In the genomic region with DNA sequence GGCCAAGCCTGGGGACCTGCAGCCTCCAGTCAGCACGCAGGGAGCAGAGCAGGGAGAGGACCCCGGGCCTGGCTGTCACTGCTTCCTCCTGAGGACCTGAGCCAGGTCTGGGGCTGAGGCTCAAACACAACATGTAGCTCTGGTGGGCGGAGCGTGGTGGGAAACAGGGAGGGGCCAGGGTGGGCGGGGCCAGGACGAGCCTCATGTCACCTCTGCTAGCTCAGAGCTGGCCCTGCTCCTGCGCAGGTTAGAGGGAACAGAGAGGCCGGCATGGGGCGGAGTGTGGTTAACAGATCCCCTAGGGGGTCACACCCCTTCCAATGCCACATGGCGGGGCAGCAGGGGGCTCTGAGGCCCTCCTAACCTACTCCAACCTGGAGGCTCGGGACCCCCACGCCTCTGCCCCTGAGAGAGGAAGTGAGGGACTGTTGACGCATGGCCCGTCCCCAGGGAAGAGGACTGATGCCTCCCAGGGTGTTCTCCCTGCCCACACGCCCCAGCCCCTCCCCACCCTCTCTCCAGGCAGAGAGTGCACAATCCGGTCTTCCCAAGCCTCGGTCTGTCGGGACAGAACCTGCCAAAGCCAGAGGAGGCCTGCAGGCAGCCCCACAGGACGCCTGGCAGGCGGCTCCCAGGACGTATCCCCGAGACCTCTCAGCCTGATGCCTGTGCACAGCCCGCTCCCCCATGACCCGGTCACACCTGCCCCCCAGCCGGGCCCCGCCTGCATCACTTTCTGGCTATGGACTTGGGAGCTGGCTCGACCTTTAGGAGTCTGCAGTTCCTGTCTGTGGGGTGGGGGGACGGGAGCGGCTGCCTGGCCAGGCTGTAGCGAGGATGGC, we compare ENCODE assay signal across 8 cellular contexts. TPM values are rescaled to one million over a fixed set of nuclear protein-coding genes. Genes with fewer than 3 reads are reported as not detected.
DNase-seq lines count a peak whose midpoint lies in the region; ATAC-seq and TF ChIP-seq lines count a peak whose summit lies in the region.

No MANE protein-coding gene starts in this region.

- H3K36me3 ChIP-seq in NT2/D1 (ENCODE audit: insufficient read depth, insufficient read length, low read length) (peaks cover 21% of the 10 kb centered on the region), prostate gland (no peaks in the 10 kb centered on the region)

- H3K9me3 ChIP-seq in NT2/D1 (ENCODE audit: insufficient read depth, low read length) (no peaks in the 10 kb centered on the region), prostate gland (no peaks in the 10 kb centered on the region)

- H3K9me3 Mint-ChIP-seq in activated T-cell treated with anti-CD3 and anti-CD28 coated beads, Interleukin-2, amount 50 U/mL, for 24 hours = no peaks in the 10 kb centered on the region

- H3K27ac ChIP-seq in prostate gland = peak overlapping the region; percentile 93 to 94

- H3K4me1 ChIP-seq in NT2/D1 (ENCODE audit: insufficient read depth, insufficient read length) (peaks cover 63% of the 10 kb centered on the region), prostate gland (replicated peaks) (peaks cover 55% of the 10 kb centered on the region)

- no peak for TF ChIP-seq CTCF in prostate gland (IDR thresholded peaks at IDR 0.05)

- no peak overlapping the region for H3K4me3 Mint-ChIP-seq in activated T-cell treated with anti-CD3 and anti-CD28 coated beads, Interleukin-2, amount 50 U/mL, for 24 hours

- WGBS in prostate gland = 30% methylated on average over 29 of the region's 30 CpGs

- no peaks in the 10 kb centered on the region for H3K27me3 Mint-ChIP-seq in activated T-cell treated with anti-CD3 and anti-CD28 coated beads, Interleukin-2, amount 50 U/mL, for 24 hours

- intact Hi-C loops in prostate gland (cut with DNase I) = no loop called here

- peaks cover 14% of the 10 kb centered on the region for H3K36me3 Mint-ChIP-seq in activated T-cell treated with anti-CD3 and anti-CD28 coated beads, Interleukin-2, amount 50 U/mL, for 24 hours (ENCODE audit: low read depth)

- H3K4me3 ChIP-seq in NT2/D1 (ENCODE audit: insufficient read length, low read depth) (peak overlapping the region; percentile 36), prostate gland (peak overlapping the region in 1 of 2 donors; percentile 21)

- peak; percentile 31 for TF ChIP-seq POLR2A in prostate gland (IDR thresholded peaks at IDR 0.05)

- H3K27ac Mint-ChIP-seq in activated T-cell treated with anti-CD3 and anti-CD28 coated beads, Interleukin-2, amount 50 U/mL, for 24 hours = no peak overlapping the region

- H3K27me3 ChIP-seq in NT2/D1 (ENCODE audit: insufficient read depth, insufficient read length) = peaks cover 76% of the 10 kb centered on the region
- H3K27me3 ChIP-seq in prostate gland (replicated peaks; ENCODE audit: insufficient read depth) = no peaks in the 10 kb centered on the region

- no peak for ATAC-seq in HG03442 (IDR thresholded peaks at IDR 0.05; ENCODE audit: unreplicated experiment)

- peak; percentile 50 for DNase-seq in activated T-cell treated with anti-CD3 and anti-CD28 coated beads, Interleukin-2, amount 50 U/mL, for 24 hours
- no peak for DNase-seq in activated T-cell treated with anti-CD3 and anti-CD28 coated beads for 4 hours
- DNase-seq in NT2/D1 (ENCODE audit: low read depth, low spot score) = peak; percentile 77
- DNase-seq in ecto neural progenitor cell (ENCODE audit: low spot score) = peak; percentile 85
- DNase-seq in prostate gland (ENCODE audit: low spot score) = peak; percentile 82
- DNase-seq in Ammon's horn (ENCODE audit: low spot score) = no peak
- DNase-seq in cerebellum (ENCODE audit: low spot score) = no peak

- H3K9ac ChIP-seq in NT2/D1 (ENCODE audit: insufficient read length, low read depth) = peak overlapping the region; percentile 74

- H3K4me1 Mint-ChIP-seq in activated T-cell treated with anti-CD3 and anti-CD28 coated beads, Interleukin-2, amount 50 U/mL, for 24 hours (ENCODE audit: low read depth) = peaks cover 50% of the 10 kb centered on the region

RNA-seq across cellular contexts. Expression of a gene that starts 15.2 kb away (rescaled TPM):
- total RNA-seq in prostate gland = 100 to 1,000 TPM; 156 to 202 TPM
- 9.9 TPM for total RNA-seq in cerebellum

RNA-seq across cellular contexts. Expression of a gene that starts 33.8 kb away (rescaled TPM):
- total RNA-seq in prostate gland (1 to 10 TPM; 4.3 to 7.6 TPM), cerebellum (7.9 TPM)

RNA-seq across cellular contexts. Expression of a gene that starts 41.9 kb away (rescaled TPM):
- 100 to 1,000 TPM; 165 to 211 TPM for total RNA-seq in prostate gland
- total RNA-seq in cerebellum = 10.9 TPM

Comparison
In these comparisons a context has a peak if more than half of its experiments do, and no peak if none do; other contexts are left out.
1. DNase-seq: peak in activated T-cell treated with anti-CD3 and anti-CD28 coated beads, Interleukin-2, amount 50 U/mL, for 24 hours (single experiment), NT2/D1 (single experiment), ecto neural progenitor cell (single experiment) and prostate gland (single experiment); none in activated T-cell treated with anti-CD3 and anti-CD28 coated beads for 4 hours (single experiment), Ammon's horn (single experiment) and cerebellum (single experiment).
2. RNA of a gene that starts 15.2 kb away (total RNA-seq): 156 to 202 TPM in prostate gland; 9.9 TPM in cerebellum (single experiment); every median in the first group is over 10 times any median in the second.
3. RNA of a gene that starts 41.9 kb away (total RNA-seq): 165 to 211 TPM in prostate gland; 10.9 TPM in cerebellum (single experiment); every median in the first group is over 10 times any median in the second.